In the genomic region with DNA sequence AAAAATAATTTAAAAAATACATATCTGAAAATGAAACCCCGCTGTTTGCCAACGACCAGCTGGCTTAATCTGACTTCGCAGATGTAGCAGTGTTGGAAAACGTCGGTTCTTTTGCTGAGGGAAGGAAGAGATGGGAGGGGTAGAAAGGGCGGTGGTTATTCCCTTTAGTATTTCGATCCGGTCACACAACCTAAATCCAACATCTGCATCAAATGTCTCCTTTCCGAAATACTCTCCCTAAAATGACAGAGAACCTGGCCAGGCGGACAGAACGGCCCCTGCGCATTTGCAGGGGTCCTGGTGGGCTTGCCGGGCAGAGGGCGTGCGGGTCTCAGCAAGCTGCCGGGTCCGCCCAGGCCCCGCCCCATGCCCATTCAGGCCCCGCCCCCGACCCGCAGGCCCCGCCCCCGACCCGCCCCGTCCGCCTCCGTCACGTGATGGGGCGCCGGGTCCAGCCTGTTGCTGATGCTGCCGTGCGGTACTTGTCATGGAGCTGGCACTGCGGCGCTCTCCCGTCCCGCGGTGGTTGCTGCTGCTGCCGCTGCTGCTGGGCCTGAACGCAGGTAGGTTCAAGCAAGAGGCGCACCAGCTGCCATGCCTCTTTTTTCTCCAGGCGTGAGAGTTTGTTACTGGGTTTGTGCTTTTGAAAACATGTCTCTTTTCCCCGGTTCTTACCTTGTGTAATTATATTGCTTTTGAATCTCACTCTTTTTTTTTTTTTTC, we compare ENCODE assay signal across 8 cellular contexts. TPM values are rescaled to one million over a fixed set of nuclear protein-coding genes. Genes with fewer than 3 reads are reported as not detected.
DNase-seq lines count a peak whose midpoint lies in the region; ATAC-seq, FAIRE-seq and TF ChIP-seq lines count a peak whose summit lies in the region.

A gene with protein sequence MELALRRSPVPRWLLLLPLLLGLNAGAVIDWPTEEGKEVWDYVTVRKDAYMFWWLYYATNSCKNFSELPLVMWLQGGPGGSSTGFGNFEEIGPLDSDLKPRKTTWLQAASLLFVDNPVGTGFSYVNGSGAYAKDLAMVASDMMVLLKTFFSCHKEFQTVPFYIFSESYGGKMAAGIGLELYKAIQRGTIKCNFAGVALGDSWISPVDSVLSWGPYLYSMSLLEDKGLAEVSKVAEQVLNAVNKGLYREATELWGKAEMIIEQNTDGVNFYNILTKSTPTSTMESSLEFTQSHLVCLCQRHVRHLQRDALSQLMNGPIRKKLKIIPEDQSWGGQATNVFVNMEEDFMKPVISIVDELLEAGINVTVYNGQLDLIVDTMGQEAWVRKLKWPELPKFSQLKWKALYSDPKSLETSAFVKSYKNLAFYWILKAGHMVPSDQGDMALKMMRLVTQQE (plus strand): TSS at position 459 of the 723 bp plus-strand sequence. CDS start 29 bp downstream, at position 488.

- H3K27me3 ChIP-seq in HepG2 (ENCODE audit: control insufficient read depth in 1 of 2, insufficient read depth in 2 of 2, low read length in 2 of 2) = peaks cover 2 to 21% of the 10 kb centered on the region in 2 experiments; a peak in 4 of 5 replicates

- H3K4me1 ChIP-seq in HepG2 (ENCODE audit: insufficient read depth, low read length) = peaks cover 23% of the 10 kb centered on the region

- peak within 1 kb of the TSS; percentile 97 for H3K4me2 ChIP-seq in HepG2 (ENCODE audit: low read depth, low read length)

- WGBS in HepG2 (ENCODE audit: low lambda C conversion rate) = 3% methylated on average over 31 of the region's 42 CpGs

- peaks cover 21% of the 10 kb centered on the region for H3K4me1 Mint-ChIP-seq in activated CD4-positive, alpha-beta T cell treated with anti-CD3 and anti-CD28 coated beads, Interleukin-2, amount 10 ng/mL, durations not matched to agents 7 days and 5 days
- peaks cover 36% of the 10 kb centered on the region for H3K4me1 Mint-ChIP-seq in dendritic cell treated with granulocyte-macrophage colony-stimulating factor and Interleukin-4, amounts not matched to agents 40 ng/mL and 50 ng/mL, for 4 days (ENCODE audit: low read depth)

- in situ Hi-C loops in HepG2 (cut with HindIII; ENCODE audit: extremely low pct_ligation_motif_present, low pct_unique_long_range_greater_than_20kb) = no loop called here

- no peaks in the 10 kb centered on the region for H3K9me3 ChIP-seq in HepG2 (ENCODE audit: low read length)

- peak within 1 kb of the TSS; percentile 51 to 81 (median 78) for H3K4me3 ChIP-seq in HepG2 (replicated peaks in 1 of 3; ENCODE audit: insufficient read depth in 1 of 3, low read depth in 2 of 3, low read length in 3 of 3)

- no peaks in the 10 kb centered on the region for H3K79me2 ChIP-seq in HepG2 (ENCODE audit: insufficient read depth, low read length)

- intact Hi-C loops in dendritic cell treated with granulocyte-macrophage colony-stimulating factor and Interleukin-4, amounts not matched to agents 40 ng/mL and 50 ng/mL, for 4 days (cut with micrococcal nuclease) = loop anchor here (10.0 kb wide), 1 partner anchor 107 kb away; a partner anchor contains a TSS
- intact Hi-C loops in HepG2 (cut with micrococcal nuclease; ENCODE audit: unreplicated experiment) = loop anchor here (5.0 kb wide), 1 partner anchor 109 kb away; a partner anchor contains a TSS

- no peaks in the 10 kb centered on the region for H4K20me1 ChIP-seq in HepG2 (ENCODE audit: insufficient read depth, low read length)

- peak; percentile 30; the same call in 1 of the 2 replicates for TF ChIP-seq CTCF in HepG2 (CRISPR knock-in tag; IDR thresholded peaks at IDR 0.05)

- peak within 1 kb of the TSS; percentile 86 for H3K4me3 Mint-ChIP-seq in activated CD4-positive, alpha-beta T cell treated with anti-CD3 and anti-CD28 coated beads, Interleukin-2, amount 10 ng/mL, durations not matched to agents 7 days and 5 days
- H3K4me3 Mint-ChIP-seq in dendritic cell treated with granulocyte-macrophage colony-stimulating factor and Interleukin-4, amounts not matched to agents 40 ng/mL and 50 ng/mL, for 4 days = peak within 1 kb of the TSS; percentile 96

- peak within 1 kb of the TSS; percentile 89 for H3K27ac Mint-ChIP-seq in activated CD4-positive, alpha-beta T cell treated with anti-CD3 and anti-CD28 coated beads, Interleukin-2, amount 10 ng/mL, durations not matched to agents 7 days and 5 days
- H3K27ac Mint-ChIP-seq in dendritic cell treated with granulocyte-macrophage colony-stimulating factor and Interleukin-4, amounts not matched to agents 40 ng/mL and 50 ng/mL, for 4 days = peak within 1 kb of the TSS; percentile 87

- H3K36me3 ChIP-seq in HepG2 (replicated peaks in 1 of 2; ENCODE audit: control insufficient read depth in 1 of 2, insufficient read depth in 2 of 2, low read length in 2 of 2) = no peaks in the 10 kb centered on the region

- TF ChIP-seq POLR2A in HepG2 (IDR thresholded peaks at IDR 0.05; ENCODE audit: insufficient read depth in 1 of 2, low read depth in 2 of 2, low read length in 2 of 2) = peak; percentile 81 to 85

- CTCF ChIA-PET in activated CD4-positive, alpha-beta T cell treated with anti-CD3 and anti-CD28 coated beads, Interleukin-2, amount 10 ng/mL, durations not matched to agents 7 days and 5 days (lab: Charles Lee) = interaction anchor here (0.6 to 1.5 kb wide), 4 partner anchors 10 to 107 kb away, joined by 3 to 4 read pairs (median 3); a partner anchor contains a TSS
- CTCF ChIA-PET in HepG2 (lab: Yijun Ruan, JAX; ENCODE audit: low intra/inter-chr PET ratio, low total read pairs) = no interaction called here

- DNase-seq in AG08396 (ENCODE audit: low spot score) (peak; percentile 98), NCI-H510A treated with DMSO at 0.1 percent for 48 hours (lab: John Stamatoyannopoulos, UW) (peak; percentile 84), HepG2 (ENCODE audit: low spot score) (peak; percentile 79)
- peak; percentile 84 for DNase-seq in activated CD4-positive, alpha-beta T cell treated with anti-CD3 and anti-CD28 coated beads, Interleukin-2, amount 10 ng/mL, durations not matched to agents 7 days and 5 days
- peak; percentile 71 to 76 for DNase-seq in stimulated activated CD4-positive, alpha-beta T cell treated with anti-CD3 and anti-CD28 coated beads, Interleukin-2, amount 100 ng/mL, for 48 hours

- H3K9me3 Mint-ChIP-seq in activated CD4-positive, alpha-beta T cell treated with anti-CD3 and anti-CD28 coated beads, Interleukin-2, amount 10 ng/mL, durations not matched to agents 7 days and 5 days = no peaks in the 10 kb centered on the region
- H3K9me3 Mint-ChIP-seq in dendritic cell treated with granulocyte-macrophage colony-stimulating factor and Interleukin-4, amounts not matched to agents 40 ng/mL and 50 ng/mL, for 4 days = no peaks in the 10 kb centered on the region

- TF ChIP-seq RAD21 in HepG2 (CRISPR knock-in tag; IDR thresholded peaks at IDR 0.05) = no peak

- H3K27me3 Mint-ChIP-seq in activated CD4-positive, alpha-beta T cell treated with anti-CD3 and anti-CD28 coated beads, Interleukin-2, amount 10 ng/mL, durations not matched to agents 7 days and 5 days = peaks cover 23% of the 10 kb centered on the region
- no peaks in the 10 kb centered on the region for H3K27me3 Mint-ChIP-seq in dendritic cell treated with granulocyte-macrophage colony-stimulating factor and Interleukin-4, amounts not matched to agents 40 ng/mL and 50 ng/mL, for 4 days

- peak within 1 kb of the TSS; percentile 60 for H3K9ac ChIP-seq in HepG2 (ENCODE audit: insufficient read depth, low read depth, low read length)

- H3K36me3 Mint-ChIP-seq in activated CD4-positive, alpha-beta T cell treated with anti-CD3 and anti-CD28 coated beads, Interleukin-2, amount 10 ng/mL, durations not matched to agents 7 days and 5 days (ENCODE audit: low read depth) = no peaks in the 10 kb centered on the region
- H3K36me3 Mint-ChIP-seq in dendritic cell treated with granulocyte-macrophage colony-stimulating factor and Interleukin-4, amounts not matched to agents 40 ng/mL and 50 ng/mL, for 4 days (ENCODE audit: low read depth) = peaks cover 37% of the 10 kb centered on the region

- no peak within 1 kb of the TSS for H3K27ac ChIP-seq in HepG2 (ENCODE audit: extremely low read length, insufficient read depth, low read length)

- FAIRE-seq in HepG2 (lab: Jason Lieb, UNC) = no peak

- ATAC-seq in GM19025 (IDR thresholded peaks at IDR 0.05; ENCODE audit: low read depth, unreplicated experiment) (peak; percentile 54), HG03354 (IDR thresholded peaks at IDR 0.05; ENCODE audit: poor library complexity, severe bottlenecking, unreplicated experiment) (peak; percentile 79), HepG2 (peak; percentile 97)

- TF ChIP-seq EP300 in HepG2 (IDR thresholded peaks at IDR 0.05; ENCODE audit: low read depth in 2 of 2, low read length in 2 of 2) (no peak), HepG2 (CRISPR knock-in tag; IDR thresholded peaks at IDR 0.05; ENCODE audit: borderline replicate concordance) (no peak)

- H2AFZ ChIP-seq in HepG2 (ENCODE audit: low read length) = peak within 1 kb of the TSS; percentile 92

- POLR2A ChIA-PET in activated CD4-positive, alpha-beta T cell treated with anti-CD3 and anti-CD28 coated beads, Interleukin-2, amount 10 ng/mL, durations not matched to agents 7 days and 5 days (lab: Charles Lee) = no interaction called here
- POLR2A ChIA-PET in HepG2 (lab: Yijun Ruan, JAX) = interaction anchor here (0.6 to 1.8 kb wide), 8 partner anchors 9 to 144 kb away, joined by 3 to 7 read pairs (median 3); a partner anchor contains a TSS

- BruUV-seq in HepG2 (replicated peaks; lab: Mats Ljungman, UMichigan) = no TSS peak

RNA-seq across cellular contexts. Expression of the gene that starts here (rescaled TPM):
- 10 to 100 TPM in 1 of 2 experiments, 1 to 10 TPM in 1; 9.6 to 11.5 TPM for total RNA-seq in activated CD4-positive, alpha-beta T cell treated with anti-CD3 and anti-CD28 coated beads, Interleukin-2, amount 10 ng/mL, durations not matched to agents 7 days and 5 days
- 12.3 and 27.3 TPM in 2 replicates for total RNA-seq in HepG2 (2016; rRNA removed; fragmentation: Illumina TruSeq; extraction: Trizol)
- 1.9 and 2.5 TPM in 2 replicates for total RNA-seq in HepG2 (2016; cell fraction: cytosol; rRNA removed; fragmentation: Illumina TruSeq; extraction: Trizol; ENCODE audit: low read depth)
- total RNA-seq in HepG2 (2016; cell fraction: insoluble cytoplasmic fraction; rRNA removed; fragmentation: Illumina TruSeq; extraction: Trizol) = 13.5 and 27.2 TPM in 2 replicates
- total RNA-seq in HepG2 (2016; cell fraction: membrane; rRNA removed; fragmentation: Illumina TruSeq; extraction: Trizol) = 5.4 TPM in 2 replicates
- total RNA-seq in HepG2 (2016; cell fraction: nucleus; rRNA removed; fragmentation: Illumina TruSeq; extraction: Trizol) = 18.9 and 24.3 TPM in 2 replicates
- polyA plus RNA-seq in HepG2 (2011; rRNA removed) = 20.9 and 24.3 TPM in 2 replicates
- polyA plus RNA-seq in HepG2 (2011; cell fraction: cytosol; rRNA removed) = 12.8 and 18.3 TPM in 2 replicates
- polyA plus RNA-seq in HepG2 (2011; cell fraction: nucleus; rRNA removed) = 17.7 and 24.2 TPM in 2 replicates
- 23.2 and 26.2 TPM in 2 replicates for polyA plus RNA-seq in HepG2 (2012)
- polyA plus RNA-seq in HepG2 (2016; cell fraction: cytosol; fragmentation: Illumina TruSeq; extraction: Trizol; ENCODE audit: low read depth) = 1.6 and 1.8 TPM in 2 replicates
- polyA plus RNA-seq in HepG2 (2016; cell fraction: insoluble cytoplasmic fraction; fragmentation: Illumina TruSeq; extraction: Trizol; ENCODE audit: low read depth) = 10.5 and 11.5 TPM in 2 replicates
- 2.4 and 3.1 TPM in 2 replicates for polyA plus RNA-seq in HepG2 (2016; cell fraction: membrane; fragmentation: Illumina TruSeq; extraction: Trizol; ENCODE audit: low read depth)
- 32.8 and 38.7 TPM in 2 replicates for polyA plus RNA-seq in HepG2 (2016; cell fraction: nucleus; fragmentation: Illumina TruSeq; extraction: Trizol; ENCODE audit: insufficient read depth, low read depth)
- 8.0 and 10.3 TPM in 2 replicates for polyA minus RNA-seq in HepG2 (2011; rRNA and poly(A)+ RNA removed; ENCODE audit: low replicate concordance)
- polyA minus RNA-seq in HepG2 (2011; cell fraction: cytosol; rRNA and poly(A)+ RNA removed) = 11.0 and 11.7 TPM in 2 replicates
- 6.5 and 7.5 TPM in 2 replicates for polyA minus RNA-seq in HepG2 (2011; cell fraction: nucleus; rRNA and poly(A)+ RNA removed)
